1 cellular context compared by ENCODE assay signal in the genomic region with DNA sequence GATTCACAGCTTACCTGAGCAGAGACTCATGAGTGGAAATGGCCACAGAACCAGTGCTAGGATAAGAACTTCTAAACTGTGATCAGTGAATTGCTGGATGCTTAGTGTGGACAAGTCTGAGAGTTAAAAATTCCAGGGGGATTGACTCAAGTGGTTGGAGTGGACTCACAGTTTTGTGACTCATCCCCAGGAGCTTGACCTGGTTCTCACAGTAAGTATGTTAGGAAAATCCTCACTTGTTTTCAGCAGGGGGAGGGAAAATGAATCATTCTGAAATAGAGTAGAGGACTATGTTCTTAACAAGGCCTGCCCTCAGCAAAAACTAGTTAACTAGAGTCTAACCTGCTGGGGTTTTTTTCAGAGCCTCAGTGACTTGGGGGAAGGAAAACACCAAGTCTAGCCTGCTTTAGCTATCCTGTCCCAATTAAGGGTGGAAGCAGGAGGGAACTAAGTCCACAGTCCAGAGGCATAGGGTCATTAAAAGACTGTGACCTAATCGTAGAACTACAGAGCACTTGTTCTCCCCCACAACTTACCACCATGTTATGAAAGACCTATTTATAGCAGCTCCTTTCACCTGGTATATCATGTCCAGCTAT.
TF ChIP-seq lines count a peak whose summit lies in the region.

No MANE protein-coding gene starts in this region.

TF ChIP-seq in SK-N-SH, 30 proteins besides CTCF, POLR2A, EP300 and RAD21 (continued from another document):
- TF ChIP-seq RXRA (IDR thresholded peaks at IDR 0.05; ENCODE audit: borderline replicate concordance, low read depth), result peak; percentile 59; the same call in 1 of the 2 replicates
- peak; percentile 67 for TF ChIP-seq TCF12 (IDR thresholded peaks at IDR 0.05)
- peak; percentile 55; the same call in 1 of the 2 replicates for TF ChIP-seq NFIC (IDR thresholded peaks at IDR 0.05; ENCODE audit: borderline replicate concordance)
- peak; percentile 13; the same call in 1 of the 2 replicates for TF ChIP-seq TAF1 (IDR thresholded peaks at IDR 0.05; ENCODE audit: borderline replicate concordance, low read depth, low read length)
- TF ChIP-seq POLR2AphosphoS5 (IDR thresholded peaks at IDR 0.05; ENCODE audit: low read depth, low read length), result peak; percentile 72; the same call in 1 of the 2 replicates
